ENCODE assay signal across 17 cellular contexts in the genomic region with DNA sequence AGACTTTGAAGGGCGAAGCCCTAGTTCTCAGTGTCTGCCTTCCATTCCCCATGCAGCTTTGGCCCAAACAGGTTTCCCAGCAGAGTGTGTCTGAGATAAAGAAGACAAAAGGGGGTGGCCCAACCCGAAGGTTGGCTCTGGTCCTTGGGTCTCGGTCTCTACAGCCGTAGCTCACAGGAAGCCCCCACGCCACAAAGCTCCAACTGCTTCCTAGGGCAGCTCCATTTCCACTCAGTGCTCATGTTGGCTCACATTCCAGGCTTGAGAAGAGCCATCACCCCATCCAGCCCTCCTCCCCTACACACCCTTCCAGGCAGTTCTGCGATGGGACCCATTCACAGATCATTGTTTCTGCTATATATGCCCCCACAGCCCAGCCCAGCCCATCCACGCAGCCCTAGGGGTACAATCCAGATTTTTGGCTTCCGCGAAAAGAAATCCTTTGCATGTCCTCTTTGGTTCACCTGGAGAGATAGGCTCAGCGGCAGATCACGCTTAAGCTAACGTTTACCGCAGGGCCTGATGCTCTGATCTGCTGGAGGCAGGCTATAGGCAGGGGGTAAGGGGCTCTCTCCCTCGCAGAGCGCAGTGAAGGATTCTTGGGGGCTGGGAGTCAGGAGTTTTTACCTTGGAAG. TPM values are rescaled to one million over a fixed set of nuclear protein-coding genes. Genes with fewer than 3 reads are reported as not detected.
DNase-seq lines count a peak whose midpoint lies in the region; ATAC-seq, FAIRE-seq and TF ChIP-seq lines count a peak whose summit lies in the region.
"Had no signal": no experiment of that assay in that cellular context is flagged by ENCODE, and none has a peak within 500 bp of the region (broad histone marks: within the 10 kb centered on the region; RNA-seq: fewer than 3 reads in every experiment).

No MANE protein-coding gene starts in this region.

- peaks cover 9% of the 10 kb centered on the region for H3K36me3 Mint-ChIP-seq in Calu3 (ENCODE audit: insufficient read depth, unreplicated experiment)
- H3K36me3 Mint-ChIP-seq: CD8-positive, alpha-beta T cell had no signal

- no peaks in the 10 kb centered on the region for H3K9me2 ChIP-seq in hepatocyte (replicated peaks; ENCODE audit: insufficient read depth)

- H3K4me1 Mint-ChIP-seq in Calu3 (ENCODE audit: low read depth, unreplicated experiment): no peaks in the 10 kb centered on the region

- ATAC-seq in HG03439 (IDR thresholded peaks at IDR 0.05; ENCODE audit: unreplicated experiment) (no peak), GM18909 (IDR thresholded peaks at IDR 0.05; ENCODE audit: poor library complexity, unreplicated experiment) (no peak)
- ATAC-seq: body of pancreas; CD8-positive, alpha-beta T cell had no signal

- H4K20me1 ChIP-seq in hepatocyte (ENCODE audit: insufficient read depth, poor library complexity, severe bottlenecking): peaks cover 15% of the 10 kb centered on the region

- H2AFZ ChIP-seq in hepatocyte: no peak overlapping the region

- no peaks in the 10 kb centered on the region for H3K9me3 Mint-ChIP-seq in Calu3 (ENCODE audit: low read depth, unreplicated experiment)
- H3K9me3 Mint-ChIP-seq: CD8-positive, alpha-beta T cell had no signal

- CTCF ChIA-PET in Calu3 (lab: Charles Lee): interaction anchor here (1.5 kb wide), 1 partner anchor 11 kb away, joined by 4 read pairs; no protein-coding TSS in a partner anchor

- peaks cover 35% of the 10 kb centered on the region for H3K4me1 ChIP-seq in hepatocyte (ENCODE audit: insufficient read depth)
- peaks cover 8% of the 10 kb centered on the region for H3K4me1 ChIP-seq in rectal smooth muscle tissue (ENCODE audit: control insufficient read depth, insufficient read depth, low read length)

- H3K4me2 ChIP-seq in hepatocyte: peak overlapping the region; percentile 96

- DNase-seq in Calu3 (no peak), HFF-Myc (ENCODE audit: extremely low read depth, low read depth) (no peak), hepatocyte (ENCODE audit: low spot score) (no peak), urothelium cell line (ENCODE audit: low spot score) (no peak), NCI-H2196 (lab: John Stamatoyannopoulos, UW; ENCODE audit: unreplicated experiment) (no peak)
- DNase-seq: effector CD8-positive, alpha-beta T cell; MM.1S; NCI-H2107; NK-92 treated with Interleukin-12 subunit alpha and Interleukin-12 subunit beta, amount 100 ng/mL, for 24 hours had no signal

- H3K36me3 ChIP-seq in hepatocyte (replicated peaks; ENCODE audit: insufficient read depth, low read depth) (no peaks in the 10 kb centered on the region), rectal smooth muscle tissue (ENCODE audit: control insufficient read depth, insufficient read depth, low read length) (no peaks in the 10 kb centered on the region)

- no peak for TF ChIP-seq CTCF in Calu3 (IDR thresholded peaks at IDR 0.05; ENCODE audit: unreplicated experiment)
- no peak for TF ChIP-seq CTCF in HFF-Myc (IDR thresholded peaks at IDR 0.05; ENCODE audit: low read depth, low read length, missing control alignments)
- TF ChIP-seq CTCF in hepatocyte (IDR thresholded peaks at IDR 0.05; ENCODE audit: poor library complexity): no peak

- H3K27ac ChIP-seq in hepatocyte (peak overlapping the region; percentile 97), rectal smooth muscle tissue (ENCODE audit: low read depth, low read length) (peak overlapping the region; percentile 89)
- H3K27ac ChIP-seq: body of pancreas had no signal

- H3K79me2 ChIP-seq in hepatocyte: peaks cover 97% of the 10 kb centered on the region

- H3K4me3 ChIP-seq in HFF-Myc (replicated peaks; ENCODE audit: low read depth, low read length): peak overlapping the region; percentile 83
- no peak overlapping the region for H3K4me3 ChIP-seq in hepatocyte
- H3K4me3 ChIP-seq in rectal smooth muscle tissue (ENCODE audit: low read length): peak overlapping the region; percentile 71
- H3K4me3 ChIP-seq: body of pancreas, HAP-1 had no signal

- BruUV-seq in Calu3 (replicated peaks; lab: Mats Ljungman, UMichigan): no TSS peak

- peaks cover 94% of the 10 kb centered on the region for H3K27me3 ChIP-seq in hepatocyte
- H3K27me3 ChIP-seq in rectal smooth muscle tissue (ENCODE audit: control insufficient read depth, insufficient read depth, low read length): peaks cover 4% of the 10 kb centered on the region
- H3K27me3 ChIP-seq: SJSA1 had no signal

- no peak overlapping the region for H3K27ac Mint-ChIP-seq in Calu3 (ENCODE audit: unreplicated experiment)
- H3K27ac Mint-ChIP-seq: CD8-positive, alpha-beta T cell had no signal

- peak overlapping the region; percentile 76 for H3K9ac ChIP-seq in rectal smooth muscle tissue (ENCODE audit: low read length)

- intact Hi-C loops in Calu3 (cut with micrococcal nuclease; ENCODE audit: unreplicated experiment): no loop called here

- peaks cover 64% of the 10 kb centered on the region for H3K27me3 Mint-ChIP-seq in Calu3 (ENCODE audit: unreplicated experiment)

- 36% methylated on average over 15 of the region's 15 CpGs for WGBS in hepatocyte (ENCODE audit: low lambda C conversion rate, missing lambda C conversion rate)

- H3K9me3 ChIP-seq in hepatocyte (ENCODE audit: low read depth): no peaks in the 10 kb centered on the region
- H3K9me3 ChIP-seq: body of pancreas, HAP-1, SJSA1 had no signal

- peak overlapping the region; percentile 61 for H3K4me3 Mint-ChIP-seq in Calu3 (ENCODE audit: low read depth, unreplicated experiment)

- FAIRE-seq in urothelium cell line (lab: Jason Lieb, UNC): no peak

RNA-seq across cellular contexts. Expression of gene HOXA11, which starts 6.2 kb away (rescaled TPM):
- 0.39 and 0.54 TPM in 2 replicates for total RNA-seq in Calu3 (2022)
- total RNA-seq in hepatocyte: 6.4 and 9.6 TPM in 2 replicates
- 5.4 and 7.6 TPM in 2 replicates for polyA plus RNA-seq in hepatocyte
- total RNA-seq: body of pancreas; CD8-positive, alpha-beta T cell had no signal
- polyA plus RNA-seq: neural cell had no signal

RNA-seq across cellular contexts. Expression of gene HOXA13, which starts 8.7 kb away (rescaled TPM):
- 1.3 and 1.6 TPM in 2 replicates for total RNA-seq in Calu3 (2022)
- 13.0 and 14.2 TPM in 2 replicates for total RNA-seq in hepatocyte
- 6.1 and 6.2 TPM in 2 replicates for polyA plus RNA-seq in hepatocyte
- total RNA-seq: body of pancreas; CD8-positive, alpha-beta T cell had no signal
- polyA plus RNA-seq: neural cell had no signal

RNA-seq across cellular contexts. Expression of gene HOXA10, which starts 17.1 kb away (rescaled TPM):
- 11.8 and 12.1 TPM in 2 replicates for total RNA-seq in Calu3 (2022)
- 9.9 and 15.1 TPM in 2 replicates for total RNA-seq in hepatocyte
- polyA plus RNA-seq in hepatocyte: 7.7 and 8.1 TPM in 2 replicates
- total RNA-seq: CD8-positive, alpha-beta T cell had no signal
- polyA plus RNA-seq: neural cell had no signal

RNA-seq across cellular contexts. Expression of gene HOXA9, which starts 25.9 kb away (rescaled TPM):
- 1.7 and 2.5 TPM in 2 replicates for total RNA-seq in Calu3 (2022)
- total RNA-seq in hepatocyte: 3.6 and 5.9 TPM in 2 replicates
- polyA plus RNA-seq in hepatocyte: 3.5 and 4.4 TPM in 2 replicates
- total RNA-seq: body of pancreas; CD8-positive, alpha-beta T cell had no signal
- polyA plus RNA-seq: neural cell had no signal

RNA-seq across cellular contexts. Expression of gene HOXA7, which starts 34.7 kb away (rescaled TPM):
- not detected in 2 replicates for total RNA-seq in Calu3 (2022)
- 0.32 and 0.83 TPM in 2 replicates for total RNA-seq in hepatocyte
- polyA plus RNA-seq in hepatocyte: 1.0 TPM in 1 of 2 replicates, not detected in the other
- total RNA-seq: CD8-positive, alpha-beta T cell had no signal
- polyA plus RNA-seq: neural cell had no signal
